In genomic region chr1:29056256-29056655, GRCh38 we compare ENCODE assay signal across 27 cellular contexts.
"Had no signal": no experiment of that assay in that cellular context is flagged by ENCODE, and none has a peak within 500 bp of the region (broad histone marks: within the 10 kb centered on the region; RNA-seq: fewer than 3 reads in every experiment).

No MANE protein-coding gene starts in this region.

- H3K27ac Mint-ChIP-seq: stimulated activated effector memory CD8-positive, alpha-beta T cell treated with anti-CD3 and anti-CD28 coated beads, Interleukin-12 subunit alpha, Interleukin-12 subunit beta, amount 100 ng/mL, for 72 hours; stimulated activated memory B cell treated with anti-CD40 and anti-IgM and Interleukin-4, amounts not matched to agents 10 μg/mL and 1 μg/mL and 100 μg/mL, for 72 hours; stimulated activated naive B cell treated with anti-CD40 and anti-IgM and Interleukin-4, amounts not matched to agents 10 μg/mL and 1 μg/mL and 100 μg/mL, for 72 hours; stimulated activated naive CD8-positive, alpha-beta T cell treated with anti-CD3 and anti-CD28 coated beads, Interleukin-15, Interleukin-2, amounts not matched to agents 100 ng/mL and 50 ng/mL, for 24 hours; type B pancreatic cell had no signal

- H3K4me3 ChIP-seq: stomach, suprapubic skin, testis, thoracic aorta, thyroid gland, tibial artery, tibial nerve, transverse colon, upper lobe of left lung, upper lobe of right lung, uterus, vagina had no signal

- H3K27me3 Mint-ChIP-seq: stimulated activated memory B cell treated with anti-CD40 and anti-IgM and Interleukin-4, amounts not matched to agents 10 μg/mL and 1 μg/mL and 100 μg/mL, for 72 hours; stimulated activated naive B cell treated with anti-CD40 and anti-IgM and Interleukin-4, amounts not matched to agents 10 μg/mL and 1 μg/mL and 100 μg/mL, for 72 hours; stimulated activated naive CD8-positive, alpha-beta T cell treated with anti-CD3 and anti-CD28 coated beads, Interleukin-15, amount 100 ng/mL, for 72 hours; stimulated activated naive CD8-positive, alpha-beta T cell treated with anti-CD3 and anti-CD28 coated beads, Interleukin-15, Interleukin-2, amounts not matched to agents 100 ng/mL and 50 ng/mL, for 24 hours; type B pancreatic cell had no signal

- H3K27me3 ChIP-seq: stomach, suprapubic skin, testis, thyroid gland, tibial artery, tibial nerve, transverse colon, upper lobe of left lung, upper lobe of right lung, uterus, vagina had no signal

- H3K9me3 ChIP-seq: stomach, suprapubic skin, testis, thoracic aorta, thyroid gland, tibial artery, tibial nerve, transverse colon, upper lobe of left lung, upper lobe of right lung, uterus, vagina had no signal

- H3K9me3 Mint-ChIP-seq: stimulated activated effector memory CD8-positive, alpha-beta T cell treated with anti-CD3 and anti-CD28 coated beads, Interleukin-12 subunit alpha, Interleukin-12 subunit beta, amount 100 ng/mL, for 72 hours; stimulated activated memory B cell treated with anti-CD40 and anti-IgM and Interleukin-4, amounts not matched to agents 10 μg/mL and 1 μg/mL and 100 μg/mL, for 72 hours; stimulated activated naive B cell treated with anti-CD40 and anti-IgM and Interleukin-4, amounts not matched to agents 10 μg/mL and 1 μg/mL and 100 μg/mL, for 72 hours; stimulated activated naive CD8-positive, alpha-beta T cell treated with anti-CD3 and anti-CD28 coated beads, Interleukin-15, amount 100 ng/mL, for 72 hours; stimulated activated naive CD8-positive, alpha-beta T cell treated with anti-CD3 and anti-CD28 coated beads, Interleukin-15, Interleukin-2, amounts not matched to agents 100 ng/mL and 50 ng/mL, for 24 hours; type B pancreatic cell had no signal

- ATAC-seq: stimulated activated effector memory CD8-positive, alpha-beta T cell treated with anti-CD3 and anti-CD28 coated beads, Interleukin-12 subunit alpha, Interleukin-12 subunit beta, amount 100 ng/mL, for 72 hours; stimulated activated memory B cell treated with anti-CD40 and anti-IgM and Interleukin-4, amounts not matched to agents 10 μg/mL and 1 μg/mL and 100 μg/mL, for 72 hours; stimulated activated naive B cell treated with anti-CD40 and anti-IgM and Interleukin-4, amounts not matched to agents 10 μg/mL and 1 μg/mL and 100 μg/mL, for 72 hours; stimulated activated naive CD8-positive, alpha-beta T cell treated with anti-CD3 and anti-CD28 coated beads, Interleukin-15, amount 100 ng/mL, for 72 hours; stimulated activated naive CD8-positive, alpha-beta T cell treated with anti-CD3 and anti-CD28 coated beads, Interleukin-15, Interleukin-2, amounts not matched to agents 100 U/mL and 50 U/mL, for 24 hours; upper lobe of right lung had no signal

- H3K4me1 ChIP-seq: suprapubic skin, testis, thyroid gland, tibial nerve, transverse colon, upper lobe of left lung, upper lobe of right lung had no signal

- H3K27ac ChIP-seq: stomach, suprapubic skin, testis, thoracic aorta, thyroid gland, tibial artery, tibial nerve, upper lobe of left lung, upper lobe of right lung, uterus, vagina had no signal

- H3K4me1 Mint-ChIP-seq: stimulated activated effector memory CD8-positive, alpha-beta T cell treated with anti-CD3 and anti-CD28 coated beads, Interleukin-12 subunit alpha, Interleukin-12 subunit beta, amount 100 ng/mL, for 72 hours; stimulated activated memory B cell treated with anti-CD40 and anti-IgM and Interleukin-4, amounts not matched to agents 10 μg/mL and 1 μg/mL and 100 μg/mL, for 72 hours; stimulated activated naive B cell treated with anti-CD40 and anti-IgM and Interleukin-4, amounts not matched to agents 10 μg/mL and 1 μg/mL and 100 μg/mL, for 72 hours had no signal

- H3K36me3 Mint-ChIP-seq: type B pancreatic cell had no signal

- H3K4me3 Mint-ChIP-seq: stimulated activated effector memory CD8-positive, alpha-beta T cell treated with anti-CD3 and anti-CD28 coated beads, Interleukin-12 subunit alpha, Interleukin-12 subunit beta, amount 100 ng/mL, for 72 hours; stimulated activated memory B cell treated with anti-CD40 and anti-IgM and Interleukin-4, amounts not matched to agents 10 μg/mL and 1 μg/mL and 100 μg/mL, for 72 hours; stimulated activated naive B cell treated with anti-CD40 and anti-IgM and Interleukin-4, amounts not matched to agents 10 μg/mL and 1 μg/mL and 100 μg/mL, for 72 hours; stimulated activated naive CD8-positive, alpha-beta T cell treated with anti-CD3 and anti-CD28 coated beads, Interleukin-15, amount 100 ng/mL, for 72 hours; stimulated activated naive CD8-positive, alpha-beta T cell treated with anti-CD3 and anti-CD28 coated beads, Interleukin-15, Interleukin-2, amounts not matched to agents 100 ng/mL and 50 ng/mL, for 24 hours; type B pancreatic cell had no signal

- DNase-seq: stimulated activated CD4-positive, alpha-beta T cell treated with anti-CD3 and anti-CD28 coated beads, Interleukin-2, amount 100 ng/mL, for 48 hours; stimulated activated CD4-positive, alpha-beta T cell treated with anti-CD3 and anti-CD28 coated beads, Interleukin-4, amount 100 ng/mL, for 1 hour; stimulated activated CD4-positive, alpha-beta T cell treated with anti-CD3 and anti-CD28 coated beads, Interleukin-4, amount 100 ng/mL, for 24 hours; stimulated activated CD4-positive, alpha-beta T cell treated with anti-CD3 and anti-CD28 coated beads, Interleukin-4, amount 100 ng/mL, for 4 hours; stimulated activated CD8-positive, alpha-beta memory T cell treated with anti-CD3 and anti-CD28 coated beads, Interleukin-4, amount 100 ng/mL, for 48 hours; stimulated activated naive B cell treated with anti-CD40 and anti-IgM and Interleukin-4, amounts not matched to agents 10 μg/mL and 1 μg/mL and 100 μg/mL, for 72 hours; stimulated activated naive CD4-positive, alpha-beta T cell; stimulated activated naive CD4-positive, alpha-beta T cell treated with Interleukin-2 at 50 U/mL for 16 hours; stimulated activated naive CD8-positive, alpha-beta T cell treated with anti-CD3 and anti-CD28 coated beads, Interleukin-15, amount 100 ng/mL, for 72 hours; stimulated activated naive CD8-positive, alpha-beta T cell treated with anti-CD3 and anti-CD28 coated beads, Interleukin-15, Interleukin-2, amounts not matched to agents 100 U/mL and 50 U/mL, for 24 hours; stomach; substantia nigra; testis; thyroid gland; tibial artery; transverse colon; upper lobe of right lung; uterus had no signal

- H3K36me3 ChIP-seq: thoracic aorta, thyroid gland, tibial artery, tibial nerve, uterus, vagina had no signal
